Comparison of ENCODE assay signal across 10 cellular contexts in genomic region chr1:154095456-154095855, GRCh38. TPM values are rescaled to one million over a fixed set of nuclear protein-coding genes. Genes with fewer than 3 reads are reported as not detected.
"Had no signal": no experiment of that assay in that cellular context is flagged by ENCODE, and none has a peak within 500 bp of the region (broad histone marks: within the 10 kb centered on the region; RNA-seq: fewer than 3 reads in every experiment).

No MANE protein-coding gene starts in this region.

- H3K9ac ChIP-seq: KMS-11 had no signal

- H3K27me3 Mint-ChIP-seq: IgD-negative memory B cell had no signal

- DNase-seq: IMR-90, KBM-7, KG1 had no signal

- ATAC-seq: HepG2 had no signal

- H3K4me2 ChIP-seq: KMS-11 had no signal

- FAIRE-seq: HepG2, HTR-8/SVneo had no signal

- H3K9me3 Mint-ChIP-seq: IgD-negative memory B cell had no signal

- H3K27ac ChIP-seq: HL-60, KMS-11 had no signal

- H3K4me3 Mint-ChIP-seq: IgD-negative memory B cell had no signal

- H3K4me1 Mint-ChIP-seq: IgD-negative memory B cell had no signal

RNA-seq across cellular contexts. Expression of gene NUP210L, which starts 59.4 kb away (rescaled TPM):
- total RNA-seq: HepG2, HT-29, HT1080 had no signal
- polyA plus RNA-seq: HepG2, IgD-negative memory B cell had no signal
